Comparison of ENCODE assay signal across 24 cellular contexts in genomic region chr18:61201516-61201915, GRCh38.
"Had no signal": no experiment of that assay in that cellular context is flagged by ENCODE, and none has a peak within 500 bp of the region (broad histone marks: within the 10 kb centered on the region; RNA-seq: fewer than 3 reads in every experiment).

No MANE protein-coding gene starts in this region.

- H3K36me3 ChIP-seq: breast epithelium had no signal

- ATAC-seq: activated CD8-positive, alpha-beta T cell treated with anti-CD3 and anti-CD28 coated beads, Interleukin-2, amount 10 ng/mL, durations not matched to agents 7 days and 5 days; body of pancreas; K562; PC-3; Right ventricle myocardium inferior had no signal

- H3K4me1 ChIP-seq: body of pancreas, breast epithelium had no signal

- H3K27me3 ChIP-seq: body of pancreas, breast epithelium had no signal

- H3K9me3 ChIP-seq: body of pancreas, breast epithelium had no signal

- H3K27ac ChIP-seq: body of pancreas, breast epithelium, RWPE1 had no signal

- H3K4me3 ChIP-seq: body of pancreas, breast epithelium, K562 had no signal

- DNase-seq: activated CD4-positive, alpha-beta T cell treated with anti-CD3 and anti-CD28 coated beads, Interleukin-2, amount 10 ng/mL, durations not matched to agents 24 days and 14 days; activated CD4-positive, alpha-beta T cell treated with anti-CD3 and anti-CD28 coated beads, Interleukin-2, amount 50 U/mL, for 4 hours; activated CD8-positive, alpha-beta T cell treated with anti-CD3 and anti-CD28 coated beads, Interleukin-2, amount 10 ng/mL, durations not matched to agents 7 days and 5 days; activated gamma-delta T cell; activated naive CD4-positive, alpha-beta T cell treated with Interleukin-2 at 50 U/mL for 16 hours; activated naive CD8-positive, alpha-beta T cell treated with anti-CD3 and anti-CD28 coated beads, Interleukin-2, amount 10 ng/mL, durations not matched to agents 7 days and 5 days; activated T-cell treated with anti-CD3 and anti-CD28 coated beads, Interleukin-2, amount 50 U/mL, for 24 hours; anterior cingulate cortex; body of pancreas; NCI-H1092 treated with DMSO at 0.1 percent for 48 hours; NCI-H1417; NCI-H146; NCI-H187; NCI-H2029 treated with DMSO at 0.1 percent for 48 hours; NCI-H2107; NCI-H345; NCI-H524 treated with DMSO at 0.1 percent for 48 hours; NK-92 treated with Interleukin-12 subunit alpha and Interleukin-12 subunit beta, amount 100 ng/mL, for 24 hours; PC-3; SIG-M5 had no signal
